ENCODE assay signal across 15 cellular contexts in genomic region chr2:181992776-181993175, GRCh38. TPM values are rescaled to one million over a fixed set of nuclear protein-coding genes. Genes with fewer than 3 reads are reported as not detected.
DNase-seq lines count a peak whose midpoint lies in the region; ATAC-seq, FAIRE-seq and TF ChIP-seq lines count a peak whose summit lies in the region.
"Had no signal": no experiment of that assay in that cellular context is flagged by ENCODE, and none has a peak within 500 bp of the region (broad histone marks: within the 10 kb centered on the region; RNA-seq: fewer than 3 reads in every experiment).

No MANE protein-coding gene starts in this region.

- DNase-seq in GM12891 (ENCODE audit: insufficient read length, low spot score) (no peak), breast epithelium (ENCODE audit: low spot score in 2 of 2) (no peak), SW 1271 (lab: John Stamatoyannopoulos, UW) (no peak)
- DNase-seq in central memory CD4-positive, alpha-beta T cell = no peak
- DNase-seq in natural killer cell treated with Interleukin-12 subunit alpha and Interleukin-12 subunit beta and Interleukin-15 and Interleukin-18, amount 100 ng/mL, for 72 hours (ENCODE audit: low spot score) = no peak
- DNase-seq: naive B cell; NCI-H1417 treated with DMSO at 0.1 percent for 48 hours; stimulated activated CD4-positive, alpha-beta T cell treated with anti-CD3 and anti-CD28 coated beads, Interleukin-12 subunit alpha, Interleukin-12 subunit beta, amount 100 ng/mL, for 4 hours; stimulated activated naive CD8-positive, alpha-beta T cell treated with anti-CD3 and anti-CD28 coated beads, Interleukin-15, amount 100 ng/mL, for 72 hours had no signal

- H3K27ac ChIP-seq in breast epithelium = no peak overlapping the region

- no peaks in the 10 kb centered on the region for H3K36me3 Mint-ChIP-seq in natural killer cell treated with Interleukin-12 subunit alpha and Interleukin-12 subunit beta and Interleukin-15 and Interleukin-18, amount 100 ng/mL, for 72 hours
- H3K36me3 Mint-ChIP-seq: brain, naive B cell had no signal

- H3K36me3 ChIP-seq in breast epithelium = no peaks in the 10 kb centered on the region

- intact Hi-C loops in breast epithelium (cut with DNase I; ENCODE audit: low total_unique reads) = loop anchor here (2.0 kb wide), 1 partner anchor 44 kb away; no protein-coding TSS in a partner anchor

- no peak overlapping the region for H3K4me3 ChIP-seq in breast epithelium

- no peak for FAIRE-seq in GM12891 (lab: Jason Lieb, UNC)

- H3K9me3 ChIP-seq in breast epithelium = no peaks in the 10 kb centered on the region

- no peaks in the 10 kb centered on the region for H3K27me3 ChIP-seq in breast epithelium

- peaks cover 2 to 15% of the 10 kb centered on the region in 2 donors for H3K27me3 Mint-ChIP-seq in natural killer cell treated with Interleukin-12 subunit alpha and Interleukin-12 subunit beta and Interleukin-15 and Interleukin-18, amount 100 ng/mL, for 72 hours
- H3K27me3 Mint-ChIP-seq: naive B cell; stimulated activated naive CD8-positive, alpha-beta T cell treated with anti-CD3 and anti-CD28 coated beads, Interleukin-15, amount 100 ng/mL, for 72 hours had no signal

- H3K9me3 Mint-ChIP-seq in natural killer cell treated with Interleukin-12 subunit alpha and Interleukin-12 subunit beta and Interleukin-15 and Interleukin-18, amount 100 ng/mL, for 72 hours = no peaks in the 10 kb centered on the region
- H3K9me3 Mint-ChIP-seq: brain; naive B cell; stimulated activated naive CD8-positive, alpha-beta T cell treated with anti-CD3 and anti-CD28 coated beads, Interleukin-15, amount 100 ng/mL, for 72 hours; T-helper 2 cell treated with Interferon-gamma antibody and Interleukin-4, amounts not matched to agents 5 μg/mL and 100 μg/mL, for 36 hours had no signal

- TF ChIP-seq CTCF in breast epithelium (IDR thresholded peaks at IDR 0.05) = no peak

- ATAC-seq in GM19397 (IDR thresholded peaks at IDR 0.05; ENCODE audit: unreplicated experiment) = peak; percentile 71
- peak; percentile 80 for ATAC-seq in HG02798 (IDR thresholded peaks at IDR 0.05; ENCODE audit: poor library complexity, unreplicated experiment)
- ATAC-seq in HG03469 (IDR thresholded peaks at IDR 0.05; ENCODE audit: unreplicated experiment) = peak; percentile 76
- ATAC-seq in natural killer cell treated with Interleukin-12 subunit alpha and Interleukin-12 subunit beta and Interleukin-15 and Interleukin-18, amount 100 ng/mL, for 72 hours = no peak
- ATAC-seq: esophagus mucosa; stimulated activated naive CD8-positive, alpha-beta T cell treated with anti-CD3 and anti-CD28 coated beads, Interleukin-15, amount 100 ng/mL, for 72 hours had no signal

- TF ChIP-seq POLR2A in GM12891 (IDR thresholded peaks at IDR 0.05; ENCODE audit: low read depth, low read length) (no peak), breast epithelium (IDR thresholded peaks at IDR 0.05) (no peak)

- H3K4me3 Mint-ChIP-seq in natural killer cell treated with Interleukin-12 subunit alpha and Interleukin-12 subunit beta and Interleukin-15 and Interleukin-18, amount 100 ng/mL, for 72 hours = no peak overlapping the region
- H3K4me3 Mint-ChIP-seq: brain; naive B cell; stimulated activated naive CD8-positive, alpha-beta T cell treated with anti-CD3 and anti-CD28 coated beads, Interleukin-15, amount 100 ng/mL, for 72 hours; T-helper 2 cell treated with Interferon-gamma antibody and Interleukin-4, amounts not matched to agents 5 μg/mL and 100 μg/mL, for 36 hours had no signal

- H3K27ac Mint-ChIP-seq in natural killer cell treated with Interleukin-12 subunit alpha and Interleukin-12 subunit beta and Interleukin-15 and Interleukin-18, amount 100 ng/mL, for 72 hours = no peak overlapping the region
- H3K27ac Mint-ChIP-seq: brain; naive B cell; stimulated activated naive CD8-positive, alpha-beta T cell treated with anti-CD3 and anti-CD28 coated beads, Interleukin-15, amount 100 ng/mL, for 72 hours; T-helper 2 cell treated with Interferon-gamma antibody and Interleukin-4, amounts not matched to agents 5 μg/mL and 100 μg/mL, for 36 hours had no signal

- no peaks in the 10 kb centered on the region for H3K4me1 Mint-ChIP-seq in natural killer cell treated with Interleukin-12 subunit alpha and Interleukin-12 subunit beta and Interleukin-15 and Interleukin-18, amount 100 ng/mL, for 72 hours (ENCODE audit: low read depth in 2 of 2)
- H3K4me1 Mint-ChIP-seq: stimulated activated naive CD8-positive, alpha-beta T cell treated with anti-CD3 and anti-CD28 coated beads, Interleukin-15, amount 100 ng/mL, for 72 hours had no signal

- H3K4me1 ChIP-seq in breast epithelium = no peaks in the 10 kb centered on the region

TF ChIP-seq in GM12891, 5 proteins besides CTCF, POLR2A, EP300 and RAD21:
- TF ChIP-seq POLR2AphosphoS5 (IDR thresholded peaks at IDR 0.05; ENCODE audit: low read depth, low read length) = no peak
- TF ChIP-seq SPI1 (IDR thresholded peaks at IDR 0.05; ENCODE audit: low read depth, low read length) = peak; percentile 57; the same call in 1 of the 2 replicates

RNA-seq across cellular contexts. Expression of gene PPP1R1C, which starts 7.1 kb away (rescaled TPM):
- 0.13 TPM for polyA plus RNA-seq in GM12891 (2012; ENCODE audit: low read depth, missing spikeins)
- 1 to 10 TPM in 1 of 3 donors, under 1 TPM in 1, not detected in 1; 0.59 to 4.2 TPM for total RNA-seq in breast epithelium
- total RNA-seq in natural killer cell treated with Interleukin-12 subunit alpha and Interleukin-12 subunit beta and Interleukin-15 and Interleukin-18, amount 100 ng/mL, for 72 hours = not detected

Comparison
In these comparisons a context has a peak if more than half of its experiments do, and no peak if none do; other contexts are left out.
1. ATAC-seq: peak in GM19397 (single experiment), HG02798 (single experiment) and HG03469 (single experiment); none in natural killer cell treated with Interleukin-12 subunit alpha and Interleukin-12 subunit beta and Interleukin-15 and Interleukin-18, amount 100 ng/mL, for 72 hours (0 of 2).